In genomic region chrX:131741103-131741581, GRCh38 we compare ENCODE assay signal across 11 cellular contexts.
DNase-seq lines count a peak whose midpoint lies in the region; ATAC-seq, FAIRE-seq and TF ChIP-seq lines count a peak whose summit lies in the region.
"Had no signal": no experiment of that assay in that cellular context is flagged by ENCODE, and none has a peak within 500 bp of the region (broad histone marks: within the 10 kb centered on the region; RNA-seq: fewer than 3 reads in every experiment).

No MANE protein-coding gene starts in this region.

- H3K27me3 ChIP-seq in dorsolateral prefrontal cortex: no peaks in the 10 kb centered on the region
- H3K27me3 ChIP-seq in gastrocnemius medialis: no peaks in the 10 kb centered on the region
- H3K27me3 ChIP-seq: body of pancreas had no signal

- peak overlapping the region in 47 of 59 donors; percentile 78 to 98 (median 93) for H3K27ac ChIP-seq in dorsolateral prefrontal cortex
- peak overlapping the region in 2 of 4 donors; percentile 73 to 81 for H3K27ac ChIP-seq in gastrocnemius medialis
- H3K27ac ChIP-seq: thoracic aorta had no signal

- intact Hi-C loops in dorsolateral prefrontal cortex (cut with DNase I): no loop called here
- intact Hi-C loops in gastrocnemius medialis (cut with DNase I; ENCODE audit: low total_unique reads): loop anchor here (1.0 kb wide), 2 partner anchors 37 to 52 kb away; no protein-coding TSS in a partner anchor

- H3K4me1 ChIP-seq in gastrocnemius medialis: no peaks in the 10 kb centered on the region
- H3K4me1 ChIP-seq: body of pancreas, HAP-1 had no signal

- H3K9me3 ChIP-seq in gastrocnemius medialis: no peaks in the 10 kb centered on the region
- H3K9me3 ChIP-seq: body of pancreas, HAP-1, thoracic aorta had no signal

- no peak for TF ChIP-seq POLR2A in gastrocnemius medialis (IDR thresholded peaks at IDR 0.05)

- DNase-seq in dorsolateral prefrontal cortex: peak; percentile 37 to 89 (median 80)
- no peak for DNase-seq in gastrocnemius medialis
- DNase-seq in NCI-H226: no peak
- no peak for DNase-seq in inferior parietal cortex (ENCODE audit: extremely low spot score)
- no peak for DNase-seq in urothelium cell line (ENCODE audit: low spot score)
- DNase-seq in NCI-H128 (lab: John Stamatoyannopoulos, UW; ENCODE audit: unreplicated experiment): no peak

- in situ Hi-C loops in gastrocnemius medialis (cut with MboI; ENCODE audit: low sequenced_read_pairs in 4 of 4): no loop called here

- ATAC-seq in GM18909 (IDR thresholded peaks at IDR 0.05; ENCODE audit: poor library complexity, unreplicated experiment) (peak; percentile 72), HG03575 (IDR thresholded peaks at IDR 0.05; ENCODE audit: extremely low read depth, insufficient number of reproducible peaks, low FRiP score, unreplicated experiment) (peak; percentile 54), gastrocnemius medialis (no peak)
- ATAC-seq: body of pancreas had no signal

- FAIRE-seq in urothelium cell line (lab: Jason Lieb, UNC): no peak

- H3K4me3 ChIP-seq in dorsolateral prefrontal cortex (peak overlapping the region in 47 of 59 donors; percentile 34 to 68 (median 53)), gastrocnemius medialis (peak overlapping the region in 2 of 4 donors; percentile 58 to 62)
- H3K4me3 ChIP-seq: body of pancreas, HAP-1, thoracic aorta had no signal

- TF ChIP-seq CTCF in dorsolateral prefrontal cortex (IDR thresholded peaks at IDR 0.05 in 54 of 56, conservative IDR thresholded peaks at IDR 0.05 in 2 of 56; ENCODE audit: low read depth in 1 of 56, partially characterized antibody in 56 of 56) (peak in 43 of 56 donors; percentile 37 to 71 (median 59)), gastrocnemius medialis (IDR thresholded peaks at IDR 0.05 in 4 of 5, conservative IDR thresholded peaks at IDR 0.05 in 1 of 5) (peak in 3 of 5 experiments; percentile 43 to 56 (median 46))

- no peaks in the 10 kb centered on the region for H3K36me3 ChIP-seq in gastrocnemius medialis
- H3K36me3 ChIP-seq: thoracic aorta had no signal

Comparison
In these comparisons a context has a peak if more than half of its experiments do, and no peak if none do; other contexts are left out.
1. ATAC-seq: peak in GM18909 (single experiment) and HG03575 (single experiment); none in gastrocnemius medialis (0 of 2).
2. DNase-seq: peak in dorsolateral prefrontal cortex (10 of 10); none in gastrocnemius medialis (0 of 2), NCI-H226 (single experiment), inferior parietal cortex (single experiment), urothelium cell line (single experiment) and NCI-H128 (single experiment).